In genomic region chr21:17343055-17343454, GRCh38 we compare ENCODE assay signal across 13 cellular contexts.
DNase-seq lines count a peak whose midpoint lies in the region; ATAC-seq and TF ChIP-seq lines count a peak whose summit lies in the region.
"Had no signal": no experiment of that assay in that cellular context is flagged by ENCODE, and none has a peak within 500 bp of the region (broad histone marks: within the 10 kb centered on the region; RNA-seq: fewer than 3 reads in every experiment).

No MANE protein-coding gene starts in this region.

- peak; percentile 4 for DNase-seq in SIG-M5 treated with dmso at 0.1 percent for 504 hours (lab: John Stamatoyannopoulos, UW; ENCODE audit: unreplicated experiment)
- no peak for DNase-seq in SIG-M5 (lab: John Stamatoyannopoulos, UW)
- DNase-seq in PC-3, result peak; percentile 17
- DNase-seq in dermis blood vessel endothelial cell, result peak; percentile 31
- peak; percentile 75 for DNase-seq in neural progenitor cell (ENCODE audit: low spot score)
- no peak for DNase-seq in NCI-H2227 (lab: John Stamatoyannopoulos, UW; ENCODE audit: unreplicated experiment)
- DNase-seq in mesothelial cell of epicardium (ENCODE audit: low spot score in 2 of 2, unreplicated experiment in 2 of 2), result no peak
- DNase-seq: amniotic stem cell; GF-D8; kidney; stimulated activated CD4-positive, alpha-beta T cell treated with anti-CD3 and anti-CD28 coated beads, Interleukin-2, amount 100 ng/mL, for 24 hours; stomach had no signal

- peaks cover 3% of the 10 kb centered on the region for H3K9me3 Mint-ChIP-seq in neural progenitor cell
- H3K9me3 Mint-ChIP-seq in mesothelial cell of epicardium, result peaks cover 16% of the 10 kb centered on the region

- H3K36me3 ChIP-seq in PC-3 (ENCODE audit: low read depth, low read length) (no peaks in the 10 kb centered on the region), neural progenitor cell (no peaks in the 10 kb centered on the region)
- H3K36me3 ChIP-seq: stomach had no signal

- H3K4me3 Mint-ChIP-seq in neural progenitor cell (no peak overlapping the region), mesothelial cell of epicardium (no peak overlapping the region)

- POLR2A ChIA-PET in PC-3 (lab: Charles Lee; ENCODE audit: unreplicated experiment), result no interaction called here

- H3K36me3 Mint-ChIP-seq in neural progenitor cell (no peaks in the 10 kb centered on the region), mesothelial cell of epicardium (no peaks in the 10 kb centered on the region)

- H3K27me3 Mint-ChIP-seq in neural progenitor cell (ENCODE audit: insufficient read depth, low read depth), result peaks cover 13% of the 10 kb centered on the region
- H3K27me3 Mint-ChIP-seq in mesothelial cell of epicardium (ENCODE audit: low read depth), result peaks cover 10% of the 10 kb centered on the region

- H3K4me1 ChIP-seq in PC-3 (ENCODE audit: insufficient read depth, low read length) (no peaks in the 10 kb centered on the region), neural progenitor cell (no peaks in the 10 kb centered on the region)
- H3K4me1 ChIP-seq: stomach had no signal

- H3K4me3 ChIP-seq in PC-3 (ENCODE audit: low read length) (no peak overlapping the region), neural progenitor cell (no peak overlapping the region)
- H3K4me3 ChIP-seq: stomach had no signal

- no peaks in the 10 kb centered on the region for H3F3A ChIP-seq in PC-3 (ENCODE audit: low read length, unreplicated experiment)
- H3F3A ChIP-seq in neural progenitor cell (ENCODE audit: low read depth), result no peaks in the 10 kb centered on the region

- TF ChIP-seq CTCF in PC-3 (conservative IDR thresholded peaks at IDR 0.05; ENCODE audit: low read depth, low read length) (no peak), neural progenitor cell (IDR thresholded peaks at IDR 0.05) (no peak), mesothelial cell of epicardium (IDR thresholded peaks at IDR 0.05; ENCODE audit: unreplicated experiment) (no peak)

- H3K9me3 ChIP-seq in PC-3 (ENCODE audit: low read length), result peaks cover 5% of the 10 kb centered on the region; the same call in 1 of the 2 replicates
- H3K9me3 ChIP-seq in neural progenitor cell (ENCODE audit: low read depth), result no peaks in the 10 kb centered on the region

- no peak overlapping the region for H3K4me2 ChIP-seq in PC-3 (ENCODE audit: low read length)
- no peak overlapping the region for H3K4me2 ChIP-seq in neural progenitor cell

- CTCF ChIA-PET in PC-3 (lab: Charles Lee), result no interaction called here

- no peaks in the 10 kb centered on the region for H3K9me2 ChIP-seq in PC-3 (replicated peaks; ENCODE audit: low read length)

- H3K4me1 Mint-ChIP-seq in neural progenitor cell, result no peaks in the 10 kb centered on the region
- H3K4me1 Mint-ChIP-seq in mesothelial cell of epicardium, result no peaks in the 10 kb centered on the region

- H2AFZ ChIP-seq in PC-3 (ENCODE audit: low read length), result no peak overlapping the region
- no peak overlapping the region for H2AFZ ChIP-seq in neural progenitor cell (replicated peaks)

- H3K9ac ChIP-seq in PC-3 (ENCODE audit: low read length) (no peak overlapping the region), neural progenitor cell (no peak overlapping the region)

- H3K27ac ChIP-seq in PC-3 (ENCODE audit: low read length) (no peak overlapping the region), neural progenitor cell (no peak overlapping the region)
- H3K27ac ChIP-seq: stomach had no signal

- H3K27ac Mint-ChIP-seq in neural progenitor cell (no peak overlapping the region), mesothelial cell of epicardium (no peak overlapping the region)

- H4K20me1 ChIP-seq in PC-3 (ENCODE audit: low read length), result no peaks in the 10 kb centered on the region
- H4K20me1 ChIP-seq in neural progenitor cell (ENCODE audit: low read depth), result no peaks in the 10 kb centered on the region

- H3K27me3 ChIP-seq in PC-3 (ENCODE audit: low read length), result no peaks in the 10 kb centered on the region
- H3K27me3 ChIP-seq in neural progenitor cell, result no peaks in the 10 kb centered on the region
- H3K27me3 ChIP-seq: stomach had no signal

- H3K79me2 ChIP-seq in PC-3 (ENCODE audit: low read length), result no peaks in the 10 kb centered on the region
- H3K79me2 ChIP-seq in neural progenitor cell (ENCODE audit: low read depth), result no peaks in the 10 kb centered on the region

- intact Hi-C loops in PC-3 (cut with micrococcal nuclease), result no loop called here

- ATAC-seq in PC-3, result no peak
- no peak for ATAC-seq in HG03520 (IDR thresholded peaks at IDR 0.05; ENCODE audit: unreplicated experiment)

- BruUV-seq in PC-3 (replicated peaks; lab: Mats Ljungman, UMichigan), result no TSS peak

Comparison
In these comparisons a context has a peak if more than half of its experiments do, and no peak if none do; other contexts are left out.
1. DNase-seq: peak in SIG-M5 treated with dmso at 0.1 percent for 504 hours (single experiment), PC-3 (single experiment), dermis blood vessel endothelial cell (single experiment) and neural progenitor cell (single experiment); none in SIG-M5 (single experiment), NCI-H2227 (single experiment) and mesothelial cell of epicardium (0 of 2).